In genomic region chr1:201982082-201982922, GRCh38 we compare ENCODE assay signal across 8 cellular contexts. TPM values are rescaled to one million over a fixed set of nuclear protein-coding genes. Genes with fewer than 3 reads are reported as not detected.
DNase-seq lines count a peak whose midpoint lies in the region; ATAC-seq, FAIRE-seq and TF ChIP-seq lines count a peak whose summit lies in the region.

Gene RNPEP (plus strand): TSS chr1:201982648. CDS start chr1:201982667, 19 bp downstream.

- POLR2A ChIA-PET in SK-N-SH (lab: Yijun Ruan, JAX): interaction anchor here (0.9 to 1.0 kb wide), 2 partner anchors 24 to 90 kb away, joined by 3 to 5 read pairs; no protein-coding TSS in a partner anchor

- H4K20me1 ChIP-seq in SK-N-SH (ENCODE audit: insufficient read depth): peaks cover 12% of the 10 kb centered on the region

- H3K79me2 ChIP-seq in SK-N-SH (ENCODE audit: insufficient read depth): peaks cover 45% of the 10 kb centered on the region

- H3K27ac ChIP-seq in SK-N-SH (ENCODE audit: low read depth in 2 of 2, low read length in 1 of 2) (peak within 1 kb of the TSS; percentile 66 to 78), pancreas (peak within 1 kb of the TSS; percentile 76 to 90 (median 84)), thyroid gland (peak within 1 kb of the TSS; percentile 92 to 95 (median 93))

- H3K27me3 ChIP-seq in SK-N-SH (ENCODE audit: insufficient read depth) (no peaks in the 10 kb centered on the region), pancreas (no peaks in the 10 kb centered on the region), thyroid gland (no peaks in the 10 kb centered on the region)

- H3K9me3 Mint-ChIP-seq in activated naive CD8-positive, alpha-beta T cell (ENCODE audit: low read depth): no peaks in the 10 kb centered on the region

- no peaks in the 10 kb centered on the region for H3K27me3 Mint-ChIP-seq in activated naive CD8-positive, alpha-beta T cell

- H3K36me3 ChIP-seq in SK-N-SH (replicated peaks in 1 of 2; ENCODE audit: control insufficient read depth in 1 of 2, insufficient read depth in 2 of 2, low read length in 1 of 2) (peaks cover 0 to 2% of the 10 kb centered on the region in 2 experiments), pancreas (no peaks in the 10 kb centered on the region), thyroid gland (no peaks in the 10 kb centered on the region)

- CTCF ChIA-PET in SK-N-SH (lab: Yijun Ruan, JAX): interaction anchor here (0.6 to 9.6 kb wide), 9 partner anchors 9 to 139 kb away, joined by 3 to 58 read pairs (median 6); partner anchors contain the start of gene SHISA4

- H3K27ac Mint-ChIP-seq in activated naive CD8-positive, alpha-beta T cell: peak within 1 kb of the TSS; percentile 94

- TF ChIP-seq RAD21 in SK-N-SH (IDR thresholded peaks at IDR 0.05; ENCODE audit: low read length): no peak

- H3K9ac ChIP-seq in SK-N-SH: peak within 1 kb of the TSS; percentile 62

- 39% methylated on average over 15 of the region's 69 CpGs for WGBS in SK-N-SH (ENCODE audit: low lambda C conversion rate)
- whole genome bisulfite sequencing in pancreas, 2 donors: 2% methylated on average over 56 to 69 of the region's 69 CpGs
- WGBS in thyroid gland, 2 donors: 26 to 48% methylated on average over 8 to 9 of the region's 69 CpGs

- H3K36me3 Mint-ChIP-seq in activated naive CD8-positive, alpha-beta T cell: no peaks in the 10 kb centered on the region

- no peak for TF ChIP-seq EP300 in SK-N-SH (IDR thresholded peaks at IDR 0.05; ENCODE audit: borderline replicate concordance in 1 of 2, low read depth in 1 of 2, low read length in 1 of 2)

- H3K4me1 ChIP-seq in SK-N-SH (ENCODE audit: control insufficient read depth in 1 of 2, insufficient read depth in 2 of 2, low read depth in 1 of 2, low read length in 1 of 2) (peaks cover 0 to 8% of the 10 kb centered on the region in 2 experiments; a peak in 2 of 4 replicates), pancreas (peaks cover 0 to 11% (median 0%) of the 10 kb centered on the region in 3 donors), thyroid gland (peaks cover 13 to 14% of the 10 kb centered on the region in 2 donors)

- H3K4me2 ChIP-seq in SK-N-SH: peak within 1 kb of the TSS; percentile 72

- peak; percentile 57 for DNase-seq in DMS153 treated with DMSO at 0.1 percent for 48 hours (lab: John Stamatoyannopoulos, UW; ENCODE audit: unreplicated experiment)
- peak; percentile 33 for DNase-seq in HT1080 (ENCODE audit: low read depth)
- DNase-seq in SK-N-SH: peak; percentile 95
- DNase-seq in head of caudate nucleus: peak in 41 of 42 donors; percentile 41 to 90 (median 78)
- DNase-seq in pancreas: peak; percentile 64 to 92 (median 80)
- DNase-seq in thyroid gland: peak; percentile 76 to 77

- TF ChIP-seq CTCF in SK-N-SH (IDR thresholded peaks at IDR 0.05): no peak
- no peak for TF ChIP-seq CTCF in pancreas (IDR thresholded peaks at IDR 0.05)
- TF ChIP-seq CTCF in thyroid gland (IDR thresholded peaks at IDR 0.05): no peak

- no peak for FAIRE-seq in pancreas (lab: Jason Lieb, UNC)

- peaks cover 24% of the 10 kb centered on the region for H3K4me1 Mint-ChIP-seq in activated naive CD8-positive, alpha-beta T cell (ENCODE audit: low read depth)

- peak within 1 kb of the TSS; percentile 69 for H2AFZ ChIP-seq in SK-N-SH (ENCODE audit: low read depth)

- no peaks in the 10 kb centered on the region for H3K9me2 ChIP-seq in SK-N-SH

- intact Hi-C loops in head of caudate nucleus (cut with DNase I) (no loop called here), pancreas (cut with DNase I) (no loop called here), thyroid gland (cut with DNase I) (no loop called here)

- peak within 1 kb of the TSS; percentile 67 to 69 for H3K4me3 ChIP-seq in SK-N-SH (ENCODE audit: low read depth in 2 of 2, low read length in 1 of 2)
- H3K4me3 ChIP-seq in pancreas: peak within 1 kb of the TSS; percentile 91 to 99 (median 96)
- H3K4me3 ChIP-seq in thyroid gland (replicated peaks in 1 of 3): peak within 1 kb of the TSS; percentile 74 to 89 (median 83)

- peak; percentile 70 for ATAC-seq in GM21360 (IDR thresholded peaks at IDR 0.05; ENCODE audit: unreplicated experiment)
- peak; percentile 88 to 92 (median 89) for ATAC-seq in pancreas

- H3K9me3 ChIP-seq in SK-N-SH (no peaks in the 10 kb centered on the region), pancreas (no peaks in the 10 kb centered on the region), thyroid gland (no peaks in the 10 kb centered on the region)

- peak within 1 kb of the TSS; percentile 100 for H3K4me3 Mint-ChIP-seq in activated naive CD8-positive, alpha-beta T cell

- H3F3A ChIP-seq in SK-N-SH (replicated peaks; ENCODE audit: insufficient read depth): peaks cover 4% of the 10 kb centered on the region

- peak in 1 of 2 donors; percentile 88 for TF ChIP-seq POLR2A in thyroid gland (IDR thresholded peaks at IDR 0.05)

TF ChIP-seq in SK-N-SH, 30 proteins besides CTCF, POLR2A, EP300 and RAD21 (continues in another document):
- TF ChIP-seq USF1 (IDR thresholded peaks at IDR 0.05; ENCODE audit: borderline replicate concordance, low read depth) (no peak), CHD2 (IDR thresholded peaks at IDR 0.05; ENCODE audit: low read length, partially characterized antibody) (no peak), RFX5 (IDR thresholded peaks at IDR 0.05; ENCODE audit: low read length) (no peak), USF2 (IDR thresholded peaks at IDR 0.05; ENCODE audit: borderline replicate concordance, low read depth, low read length) (no peak), NFIC (IDR thresholded peaks at IDR 0.05; ENCODE audit: borderline replicate concordance) (no peak), IRF3 (IDR thresholded peaks at IDR 0.05; ENCODE audit: low read depth, low read length) (no peak), SIN3A (IDR thresholded peaks at IDR 0.05; ENCODE audit: borderline replicate concordance, low read depth, low read length) (peak; percentile 43; the same call in 1 of the 2 replicates), GABPA (IDR thresholded peaks at IDR 0.05; ENCODE audit: low read depth) (no peak), FOSL2 (IDR thresholded peaks at IDR 0.05; ENCODE audit: borderline replicate concordance, low read depth) (no peak), MEF2A (IDR thresholded peaks at IDR 0.05; ENCODE audit: borderline replicate concordance, low read depth) (no peak), NRF1 (IDR thresholded peaks at IDR 0.05; ENCODE audit: low read depth, low read length) (no peak), PBX3 (IDR thresholded peaks at IDR 0.05) (no peak), GATA2 (CRISPR knock-in tag; IDR thresholded peaks at IDR 0.05) (no peak), ZBTB33 (IDR thresholded peaks at IDR 0.05; ENCODE audit: borderline replicate concordance, low read depth) (no peak)

RNA-seq across cellular contexts. Expression of gene RNPEP, which starts in this region (rescaled TPM):
- 56.7 and 70.8 TPM in 2 replicates for total RNA-seq in HT1080 (2014; rRNA removed; shearing (Covaris generic))
- polyA plus RNA-seq in HT1080 (2015; cell fraction: cytosol; rRNA removed): 102 and 104 TPM in 2 replicates
- 112 and 126 TPM in 2 replicates for polyA plus RNA-seq in HT1080 (2015; cell fraction: nucleus; rRNA removed)
- polyA plus RNA-seq in SK-N-SH (2012; rRNA removed): 36.7 and 46.7 TPM in 2 replicates
- polyA plus RNA-seq in SK-N-SH (2012; cell fraction: cytosol; rRNA removed): 45.5 and 49.7 TPM in 2 replicates
- 84.1 and 88.4 TPM in 2 replicates for polyA plus RNA-seq in SK-N-SH (2012; cell fraction: nucleus; rRNA removed)
- total RNA-seq in pancreas: 10 to 100 TPM; 19.8 to 37.6 (median 26.5) TPM
- 10 to 100 TPM; 29.0 to 43.5 TPM for polyA plus RNA-seq in pancreas
- 10 to 100 TPM; 61.4 to 98.1 (median 85.7) TPM for total RNA-seq in thyroid gland

Comparison
In these comparisons a context has a peak if more than half of its experiments do, and no peak if none do; other contexts are left out.
1. Peak in every context shown above with its lines: DNase-seq, ATAC-seq, H3K4me3 ChIP-seq and H3K27ac ChIP-seq.
2. DNase-seq: peak in every context shown above with its lines; median percentile 95 in SK-N-SH; 80 in pancreas; 78 in head of caudate nucleus; 76 in thyroid gland; 57 in DMS153 treated with DMSO at 0.1 percent for 48 hours; 33 in HT1080.